20 cellular contexts compared by ENCODE assay signal in the genomic region with DNA sequence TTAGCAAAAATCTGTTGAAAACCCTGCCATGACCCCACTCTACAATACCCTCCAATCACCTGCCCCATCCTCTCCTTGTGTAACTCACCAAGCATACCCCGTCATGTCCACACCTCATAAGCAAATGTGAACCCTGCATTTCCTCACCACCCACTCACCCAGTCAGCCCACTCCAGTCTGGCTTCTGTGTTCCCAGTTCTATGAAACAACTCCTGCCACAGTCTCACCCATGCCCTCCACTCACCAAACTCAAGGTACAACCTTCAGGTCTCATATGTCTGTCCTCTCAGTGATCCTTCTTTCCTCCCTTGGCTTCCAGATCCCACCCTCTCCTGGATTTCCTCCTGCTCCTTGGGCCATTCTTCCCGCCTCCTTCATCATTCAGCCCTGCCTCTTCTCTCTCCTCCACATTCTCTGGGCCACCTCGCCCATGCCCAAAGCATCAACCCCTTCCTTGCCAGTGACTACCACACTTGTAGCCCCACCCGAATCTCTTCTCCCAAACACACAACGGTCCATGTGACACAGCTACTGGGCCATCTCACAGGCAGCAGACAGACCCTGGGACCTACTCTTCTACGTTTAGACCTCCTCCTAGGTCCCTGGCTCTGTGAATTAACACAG. TPM values are rescaled to one million over a fixed set of nuclear protein-coding genes. Genes with fewer than 3 reads are reported as not detected.
DNase-seq lines count a peak whose midpoint lies in the region; ATAC-seq and TF ChIP-seq lines count a peak whose summit lies in the region.
"Had no signal": no experiment of that assay in that cellular context is flagged by ENCODE, and none has a peak within 500 bp of the region (broad histone marks: within the 10 kb centered on the region; RNA-seq: fewer than 3 reads in every experiment).

No MANE protein-coding gene starts in this region.

- TF ChIP-seq CTCF in glutamatergic neuron (IDR thresholded peaks at IDR 0.05; ENCODE audit: partially characterized antibody, unreplicated experiment) (no peak), type B pancreatic cell (conservative IDR thresholded peaks at IDR 0.05) (no peak), OCI-LY7 (conservative IDR thresholded peaks at IDR 0.05; ENCODE audit: low read length) (no peak), tibial artery (IDR thresholded peaks at IDR 0.05) (no peak)

- no peak overlapping the region for H3K4me3 Mint-ChIP-seq in stimulated activated naive CD8-positive, alpha-beta T cell treated with anti-CD3 and anti-CD28 coated beads, Interleukin-15, amount 100 ng/mL, for 72 hours
- H3K4me3 Mint-ChIP-seq in activated T-helper 1 cell treated with anti-CD3 and anti-CD28 coated beads, Interleukin-12 subunit alpha, Interleukin-12 subunit beta, Interleukin-2, Interleukin-4 antibody, amounts not matched to agents 30 ng/mL and 10 ng/mL and 1 ng/mL, durations not matched to agents 14 hours and 24 hours and 36 hours: no peak overlapping the region
- H3K4me3 Mint-ChIP-seq in glutamatergic neuron (ENCODE audit: unreplicated experiment) (peak overlapping the region; percentile 35), type B pancreatic cell (no peak overlapping the region)
- H3K4me3 Mint-ChIP-seq: HFFc6, neural crest cell had no signal

- H3K27ac Mint-ChIP-seq in stimulated activated naive CD8-positive, alpha-beta T cell treated with anti-CD3 and anti-CD28 coated beads, Interleukin-15, amount 100 ng/mL, for 72 hours: peak overlapping the region; percentile 41 to 74
- peak overlapping the region; percentile 45 for H3K27ac Mint-ChIP-seq in activated T-helper 1 cell treated with anti-CD3 and anti-CD28 coated beads, Interleukin-12 subunit alpha, Interleukin-12 subunit beta, Interleukin-2, Interleukin-4 antibody, amounts not matched to agents 30 ng/mL and 10 ng/mL and 1 ng/mL, durations not matched to agents 14 hours and 24 hours and 36 hours
- peak overlapping the region; percentile 20 for H3K27ac Mint-ChIP-seq in glutamatergic neuron (ENCODE audit: unreplicated experiment)
- peak overlapping the region; percentile 17 for H3K27ac Mint-ChIP-seq in type B pancreatic cell
- H3K27ac Mint-ChIP-seq: activated T-helper 2 cell treated with anti-CD3 and anti-CD28 coated beads, Interferon-gamma antibody, Interleukin-2, Interleukin-4, amounts not matched to agents 10 μg/mL and 5 μg/mL and 100 μg/mL, durations not matched to agents 14 hours and 24 hours and 36 hours; HFFc6 had no signal

- no peak overlapping the region for H3K4me2 ChIP-seq in OCI-LY7 (ENCODE audit: low read length)

- POLR2A ChIA-PET in OCI-LY7 (lab: Charles Lee): no interaction called here

- H3K36me3 ChIP-seq in OCI-LY7 (ENCODE audit: insufficient read depth, low read length) (peaks cover 79% of the 10 kb centered on the region), tibial artery (peaks cover 60 to 98% (median 74%) of the 10 kb centered on the region in 3 donors)

- H3K27me3 Mint-ChIP-seq in stimulated activated naive CD8-positive, alpha-beta T cell treated with anti-CD3 and anti-CD28 coated beads, Interleukin-15, amount 100 ng/mL, for 72 hours: no peaks in the 10 kb centered on the region
- H3K27me3 Mint-ChIP-seq in activated T-helper 1 cell treated with anti-CD3 and anti-CD28 coated beads, Interleukin-12 subunit alpha, Interleukin-12 subunit beta, Interleukin-2, Interleukin-4 antibody, amounts not matched to agents 30 ng/mL and 10 ng/mL and 1 ng/mL, durations not matched to agents 14 hours and 24 hours and 36 hours (ENCODE audit: insufficient read depth): no peaks in the 10 kb centered on the region
- H3K27me3 Mint-ChIP-seq in glutamatergic neuron (ENCODE audit: unreplicated experiment) (peaks cover 5% of the 10 kb centered on the region), type B pancreatic cell (no peaks in the 10 kb centered on the region)

- H3K4me1 ChIP-seq in OCI-LY7 (ENCODE audit: insufficient read depth, low read length, poor library complexity, severe bottlenecking): no peaks in the 10 kb centered on the region
- H3K4me1 ChIP-seq in tibial artery: no peaks in the 10 kb centered on the region
- H3K4me1 ChIP-seq: esophagus squamous epithelium had no signal

- intact Hi-C loops in activated T-helper 1 cell treated with anti-CD3 and anti-CD28 coated beads, Interleukin-12 subunit alpha, Interleukin-12 subunit beta, Interleukin-2, Interleukin-4 antibody, amounts not matched to agents 30 ng/mL and 10 ng/mL and 1 ng/mL, durations not matched to agents 14 hours and 24 hours and 36 hours (cut with micrococcal nuclease): no loop called here
- intact Hi-C loops in OCI-LY7 (cut with micrococcal nuclease; ENCODE audit: unreplicated experiment): no loop called here
- intact Hi-C loops in tibial artery (cut with DNase I; ENCODE audit: low total_unique reads): no loop called here

- no peak overlapping the region for H2AFZ ChIP-seq in OCI-LY7 (ENCODE audit: low read length)

- H3K27me3 ChIP-seq in tibial artery: no peaks in the 10 kb centered on the region
- H3K27me3 ChIP-seq: esophagus squamous epithelium had no signal

- no peaks in the 10 kb centered on the region for H3K9me3 Mint-ChIP-seq in stimulated activated naive CD8-positive, alpha-beta T cell treated with anti-CD3 and anti-CD28 coated beads, Interleukin-15, amount 100 ng/mL, for 72 hours
- H3K9me3 Mint-ChIP-seq in activated T-helper 1 cell treated with anti-CD3 and anti-CD28 coated beads, Interleukin-12 subunit alpha, Interleukin-12 subunit beta, Interleukin-2, Interleukin-4 antibody, amounts not matched to agents 30 ng/mL and 10 ng/mL and 1 ng/mL, durations not matched to agents 14 hours and 24 hours and 36 hours: no peaks in the 10 kb centered on the region
- peaks cover 11% of the 10 kb centered on the region for H3K9me3 Mint-ChIP-seq in glutamatergic neuron (ENCODE audit: unreplicated experiment)
- H3K9me3 Mint-ChIP-seq in type B pancreatic cell: no peaks in the 10 kb centered on the region
- H3K9me3 Mint-ChIP-seq: activated T-helper 2 cell treated with anti-CD3 and anti-CD28 coated beads, Interferon-gamma antibody, Interleukin-2, Interleukin-4, amounts not matched to agents 10 μg/mL and 5 μg/mL and 100 μg/mL, durations not matched to agents 14 hours and 24 hours and 36 hours; HFFc6; neural crest cell had no signal

- no peaks in the 10 kb centered on the region for H4K20me1 ChIP-seq in OCI-LY7 (ENCODE audit: insufficient read depth, low read length)

- no peak for ATAC-seq in stimulated activated naive CD8-positive, alpha-beta T cell treated with anti-CD3 and anti-CD28 coated beads, Interleukin-15, amount 100 ng/mL, for 72 hours
- ATAC-seq in stimulated activated naive CD8-positive, alpha-beta T cell treated with anti-CD3 and anti-CD28 coated beads, Interleukin-15, Interleukin-2, amounts not matched to agents 100 U/mL and 50 U/mL, for 24 hours: no peak
- ATAC-seq: left cardiac atrium, Panc1 had no signal

- no peaks in the 10 kb centered on the region for H3K9me3 ChIP-seq in OCI-LY7 (ENCODE audit: low read length)
- no peaks in the 10 kb centered on the region for H3K9me3 ChIP-seq in tibial artery
- H3K9me3 ChIP-seq: esophagus squamous epithelium had no signal

- H3K4me3 ChIP-seq in OCI-LY7 (ENCODE audit: low read depth, low read length, poor library complexity, severe bottlenecking) (no peak overlapping the region), tibial artery (no peak overlapping the region)
- H3K4me3 ChIP-seq: esophagus squamous epithelium, skin epidermis had no signal

- no peak overlapping the region for H3K27ac ChIP-seq in OCI-LY7 (ENCODE audit: low read depth, low read length, poor library complexity, severe bottlenecking)
- H3K27ac ChIP-seq in tibial artery: no peak overlapping the region
- H3K27ac ChIP-seq: esophagus squamous epithelium, skin epidermis had no signal

- no TSS peak for BruUV-seq in OCI-LY7 (replicated peaks; lab: Mats Ljungman, UMichigan)

- CTCF ChIA-PET in OCI-LY7 (lab: Charles Lee; ENCODE audit: unreplicated experiment): no interaction called here

- H3K36me3 Mint-ChIP-seq in activated T-helper 1 cell treated with anti-CD3 and anti-CD28 coated beads, Interleukin-12 subunit alpha, Interleukin-12 subunit beta, Interleukin-2, Interleukin-4 antibody, amounts not matched to agents 30 ng/mL and 10 ng/mL and 1 ng/mL, durations not matched to agents 14 hours and 24 hours and 36 hours (ENCODE audit: low read depth): peaks cover 45% of the 10 kb centered on the region
- H3K36me3 Mint-ChIP-seq in glutamatergic neuron (ENCODE audit: unreplicated experiment) (peaks cover 15% of the 10 kb centered on the region), type B pancreatic cell (peaks cover 44% of the 10 kb centered on the region)

- H3K79me2 ChIP-seq in OCI-LY7 (ENCODE audit: insufficient read depth, low read depth, low read length): no peaks in the 10 kb centered on the region

- H3K4me1 Mint-ChIP-seq in stimulated activated naive CD8-positive, alpha-beta T cell treated with anti-CD3 and anti-CD28 coated beads, Interleukin-15, amount 100 ng/mL, for 72 hours: peaks cover 29% of the 10 kb centered on the region
- peaks cover 15% of the 10 kb centered on the region for H3K4me1 Mint-ChIP-seq in activated T-helper 1 cell treated with anti-CD3 and anti-CD28 coated beads, Interleukin-12 subunit alpha, Interleukin-12 subunit beta, Interleukin-2, Interleukin-4 antibody, amounts not matched to agents 30 ng/mL and 10 ng/mL and 1 ng/mL, durations not matched to agents 14 hours and 24 hours and 36 hours (ENCODE audit: low read depth)
- H3K4me1 Mint-ChIP-seq in glutamatergic neuron (ENCODE audit: low read depth, unreplicated experiment) (no peaks in the 10 kb centered on the region), type B pancreatic cell (ENCODE audit: unreplicated experiment) (no peaks in the 10 kb centered on the region)
- H3K4me1 Mint-ChIP-seq: neural crest cell had no signal

- no peaks in the 10 kb centered on the region for H3K9me2 ChIP-seq in OCI-LY7 (ENCODE audit: insufficient read depth, low read length)

- DNase-seq in stimulated activated naive CD8-positive, alpha-beta T cell treated with anti-CD3 and anti-CD28 coated beads, Interleukin-15, amount 100 ng/mL, for 72 hours: no peak
- DNase-seq in stimulated activated naive CD8-positive, alpha-beta T cell treated with anti-CD3 and anti-CD28 coated beads, Interleukin-15, Interleukin-2, amounts not matched to agents 100 U/mL and 50 U/mL, for 24 hours: no peak
- DNase-seq in activated T-helper 1 cell treated with anti-CD3 and anti-CD28 coated beads, Interleukin-12 subunit alpha, Interleukin-12 subunit beta, Interleukin-2, Interleukin-4 antibody, amounts not matched to agents 30 ng/mL and 10 ng/mL and 1 ng/mL, durations not matched to agents 14 hours and 24 hours and 36 hours (ENCODE audit: low spot score): no peak
- DNase-seq in glutamatergic neuron (no peak), type B pancreatic cell (ENCODE audit: extremely low spot score, unreplicated experiment) (no peak), OCI-LY7 (ENCODE audit: low spot score) (no peak), tibial artery (no peak), COLO829 (ENCODE audit: low spot score) (no peak)
- DNase-seq: aorta; effector memory CD4-positive, alpha-beta T cell; esophagus squamous epithelium; HFFc6; left cardiac atrium; NCI-H1417; stimulated activated CD4-positive, alpha-beta T cell treated with anti-CD3 and anti-CD28 coated beads, Interleukin-4, amount 100 ng/mL, for 1 hour; T-helper 1 cell had no signal

RNA-seq across cellular contexts. Expression of a gene that starts 8.8 kb away (rescaled TPM):
- total RNA-seq in activated T-helper 1 cell treated with anti-CD3 and anti-CD28 coated beads, Interleukin-12 subunit alpha, Interleukin-12 subunit beta, Interleukin-2, Interleukin-4 antibody, amounts not matched to agents 30 ng/mL and 10 ng/mL and 1 ng/mL, durations not matched to agents 14 hours and 24 hours and 36 hours: 67.5 and 72.3 TPM in 2 replicates
- total RNA-seq in glutamatergic neuron (ENCODE audit: unreplicated experiment) (59.3 TPM), type B pancreatic cell (ENCODE audit: low replicate concordance) (56.7 and 61.6 TPM in 2 replicates), OCI-LY7 (2022) (52.0 and 55.0 TPM in 2 replicates)
- 35.5 and 37.7 TPM in 2 replicates for total RNA-seq in OCI-LY7 (2014; rRNA removed; shearing (Covaris generic))

RNA-seq across cellular contexts. Expression of a gene that starts 13.6 kb away (rescaled TPM):
- 93.3 and 96.0 TPM in 2 replicates for total RNA-seq in activated T-helper 1 cell treated with anti-CD3 and anti-CD28 coated beads, Interleukin-12 subunit alpha, Interleukin-12 subunit beta, Interleukin-2, Interleukin-4 antibody, amounts not matched to agents 30 ng/mL and 10 ng/mL and 1 ng/mL, durations not matched to agents 14 hours and 24 hours and 36 hours
- total RNA-seq in glutamatergic neuron (ENCODE audit: unreplicated experiment): 72.1 TPM
- total RNA-seq in type B pancreatic cell (ENCODE audit: low replicate concordance): 51.7 and 59.7 TPM in 2 replicates
- 58.0 and 66.4 TPM in 2 replicates for total RNA-seq in OCI-LY7 (2014; rRNA removed; shearing (Covaris generic))
- 54.4 and 62.4 TPM in 2 replicates for total RNA-seq in OCI-LY7 (2022)

RNA-seq across cellular contexts. Expression of a gene that starts 22.4 kb away (rescaled TPM):
- total RNA-seq in activated T-helper 1 cell treated with anti-CD3 and anti-CD28 coated beads, Interleukin-12 subunit alpha, Interleukin-12 subunit beta, Interleukin-2, Interleukin-4 antibody, amounts not matched to agents 30 ng/mL and 10 ng/mL and 1 ng/mL, durations not matched to agents 14 hours and 24 hours and 36 hours: 0.54 and 0.78 TPM in 2 replicates
- total RNA-seq in glutamatergic neuron (ENCODE audit: unreplicated experiment): 56.8 TPM
- 17.2 and 17.3 TPM in 2 replicates for total RNA-seq in type B pancreatic cell (ENCODE audit: low replicate concordance)
- total RNA-seq in OCI-LY7 (2014; rRNA removed; shearing (Covaris generic)): 4.5 and 4.7 TPM in 2 replicates
- total RNA-seq in OCI-LY7 (2022): 4.2 and 5.0 TPM in 2 replicates

RNA-seq across cellular contexts. Expression of a gene that starts 36.1 kb away (rescaled TPM):
- total RNA-seq in activated T-helper 1 cell treated with anti-CD3 and anti-CD28 coated beads, Interleukin-12 subunit alpha, Interleukin-12 subunit beta, Interleukin-2, Interleukin-4 antibody, amounts not matched to agents 30 ng/mL and 10 ng/mL and 1 ng/mL, durations not matched to agents 14 hours and 24 hours and 36 hours: 25.4 TPM in 2 replicates
- total RNA-seq in glutamatergic neuron (ENCODE audit: unreplicated experiment): 19.5 TPM
- 19.4 and 22.0 TPM in 2 replicates for total RNA-seq in type B pancreatic cell (ENCODE audit: low replicate concordance)
- 15.7 and 18.1 TPM in 2 replicates for total RNA-seq in OCI-LY7 (2014; rRNA removed; shearing (Covaris generic))
- 15.7 and 15.8 TPM in 2 replicates for total RNA-seq in OCI-LY7 (2022)

RNA-seq across cellular contexts. Expression of a gene that starts 36.1 kb away (rescaled TPM):
- total RNA-seq in activated T-helper 1 cell treated with anti-CD3 and anti-CD28 coated beads, Interleukin-12 subunit alpha, Interleukin-12 subunit beta, Interleukin-2, Interleukin-4 antibody, amounts not matched to agents 30 ng/mL and 10 ng/mL and 1 ng/mL, durations not matched to agents 14 hours and 24 hours and 36 hours: 5.9 and 7.7 TPM in 2 replicates
- 8.6 TPM for total RNA-seq in glutamatergic neuron (ENCODE audit: unreplicated experiment)
- total RNA-seq in type B pancreatic cell (ENCODE audit: low replicate concordance): 6.6 and 6.9 TPM in 2 replicates
- 3.2 and 4.1 TPM in 2 replicates for total RNA-seq in OCI-LY7 (2014; rRNA removed; shearing (Covaris generic))
- 5.2 and 5.3 TPM in 2 replicates for total RNA-seq in OCI-LY7 (2022)
